Comparison of ENCODE assay signal across 17 cellular contexts in the genomic region with DNA sequence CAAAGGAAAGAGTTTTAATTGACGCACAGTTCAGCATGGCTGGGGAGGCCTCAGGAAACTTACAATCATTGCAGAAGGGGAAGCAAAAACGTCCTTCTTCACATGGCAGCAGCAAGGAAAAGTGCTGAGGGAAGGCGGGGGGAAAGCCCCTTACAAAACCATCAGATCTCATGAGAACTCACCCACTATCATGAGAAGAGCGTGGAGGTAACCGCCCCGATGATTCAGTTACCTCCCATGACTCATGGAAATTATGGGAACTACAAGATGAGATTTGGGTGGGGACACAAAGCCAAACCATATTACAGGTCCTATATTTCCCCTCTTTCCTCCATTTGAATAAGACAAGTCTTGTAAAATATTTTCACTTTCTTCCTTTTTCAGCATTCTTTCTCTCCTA. TPM values are rescaled to one million over a fixed set of nuclear protein-coding genes. Genes with fewer than 3 reads are reported as not detected.
DNase-seq lines count a peak whose midpoint lies in the region; TF ChIP-seq lines count a peak whose summit lies in the region.
"Had no signal": no experiment of that assay in that cellular context is flagged by ENCODE, and none has a peak within 500 bp of the region (broad histone marks: within the 10 kb centered on the region; RNA-seq: fewer than 3 reads in every experiment).

No MANE protein-coding gene starts in this region.

- H3K36me3 ChIP-seq in OCI-LY3 (replicated peaks; ENCODE audit: low read depth, low read length): peaks cover 11% of the 10 kb centered on the region
- H3K36me3 ChIP-seq: BLaER1 had no signal

- H3K4me3 Mint-ChIP-seq in activated CD4-positive, alpha-beta T cell treated with anti-CD3 and anti-CD28 coated beads, Interleukin-2, amount 10 ng/mL, durations not matched to agents 24 days and 14 days: no peak overlapping the region
- H3K4me3 Mint-ChIP-seq in activated CD4-positive, alpha-beta T cell treated with anti-CD3 and anti-CD28 coated beads, Interleukin-2, amount 10 ng/mL, durations not matched to agents 7 days and 5 days: no peak overlapping the region
- H3K4me3 Mint-ChIP-seq: CD14-positive monocyte; CD4-positive, alpha-beta memory T cell; GM23338 had no signal

- H3K9me3 Mint-ChIP-seq in activated CD4-positive, alpha-beta T cell treated with anti-CD3 and anti-CD28 coated beads, Interleukin-2, amount 10 ng/mL, durations not matched to agents 24 days and 14 days: peaks cover 8% of the 10 kb centered on the region
- peaks cover 3% of the 10 kb centered on the region for H3K9me3 Mint-ChIP-seq in activated CD4-positive, alpha-beta T cell treated with anti-CD3 and anti-CD28 coated beads, Interleukin-2, amount 10 ng/mL, durations not matched to agents 7 days and 5 days
- H3K9me3 Mint-ChIP-seq: CD4-positive, alpha-beta memory T cell; GM23338 had no signal

- no peaks in the 10 kb centered on the region for H3K36me3 Mint-ChIP-seq in activated CD4-positive, alpha-beta T cell treated with anti-CD3 and anti-CD28 coated beads, Interleukin-2, amount 10 ng/mL, durations not matched to agents 24 days and 14 days (ENCODE audit: low read depth)
- no peaks in the 10 kb centered on the region for H3K36me3 Mint-ChIP-seq in activated CD4-positive, alpha-beta T cell treated with anti-CD3 and anti-CD28 coated beads, Interleukin-2, amount 10 ng/mL, durations not matched to agents 7 days and 5 days (ENCODE audit: low read depth)
- H3K36me3 Mint-ChIP-seq: CD14-positive monocyte; CD4-positive, alpha-beta memory T cell had no signal

- H3K79me2 ChIP-seq in OCI-LY3 (ENCODE audit: low read length): no peaks in the 10 kb centered on the region

- no peak overlapping the region for H2AFZ ChIP-seq in OCI-LY3 (ENCODE audit: low read depth, low read length)
- H2AFZ ChIP-seq: GM23338 had no signal

- no peak overlapping the region for H3K27ac Mint-ChIP-seq in activated CD4-positive, alpha-beta T cell treated with anti-CD3 and anti-CD28 coated beads, Interleukin-2, amount 10 ng/mL, durations not matched to agents 24 days and 14 days
- H3K27ac Mint-ChIP-seq in activated CD4-positive, alpha-beta T cell treated with anti-CD3 and anti-CD28 coated beads, Interleukin-2, amount 10 ng/mL, durations not matched to agents 7 days and 5 days: no peak overlapping the region
- H3K27ac Mint-ChIP-seq: CD14-positive monocyte; CD4-positive, alpha-beta memory T cell; GM23338 had no signal

- no peaks in the 10 kb centered on the region for H4K20me1 ChIP-seq in OCI-LY3 (ENCODE audit: insufficient read depth, low read length)
- H4K20me1 ChIP-seq: BLaER1 had no signal

- intact Hi-C loops in activated CD4-positive, alpha-beta T cell treated with anti-CD3 and anti-CD28 coated beads, Interleukin-2, amount 10 ng/mL, durations not matched to agents 24 days and 14 days (cut with micrococcal nuclease): no loop called here

- CTCF ChIA-PET in activated CD4-positive, alpha-beta T cell treated with anti-CD3 and anti-CD28 coated beads, Interleukin-2, amount 10 ng/mL, durations not matched to agents 7 days and 5 days (lab: Charles Lee): no interaction called here

- peak; percentile 15 for DNase-seq in activated CD4-positive, alpha-beta T cell treated with anti-CD3 and anti-CD28 coated beads, Interleukin-2, amount 10 ng/mL, durations not matched to agents 24 days and 14 days
- DNase-seq in activated CD4-positive, alpha-beta T cell treated with anti-CD3 and anti-CD28 coated beads, Interleukin-2, amount 10 ng/mL, durations not matched to agents 7 days and 5 days: no peak
- DNase-seq in stimulated activated CD4-positive, alpha-beta T cell treated with anti-CD3 and anti-CD28 coated beads, Interleukin-15, amount 100 ng/mL, for 24 hours: peak; percentile 3
- DNase-seq in stimulated activated CD4-positive, alpha-beta T cell treated with anti-CD3 and anti-CD28 coated beads, Interleukin-12 subunit alpha, Interleukin-12 subunit beta, amount 100 ng/mL, for 4 hours: no peak
- DNase-seq in NCI-H2107 (lab: John Stamatoyannopoulos, UW) (no peak), NK-92 (lab: John Stamatoyannopoulos, UW; ENCODE audit: unreplicated experiment) (no peak)
- DNase-seq: 8988T; CD4-positive, alpha-beta memory T cell; DMS153; DMS79; GDM1; HCEC 1CT had no signal

- H3K4me3 ChIP-seq in OCI-LY3 (ENCODE audit: low read length): no peak overlapping the region
- H3K4me3 ChIP-seq: BLaER1, GM23338 had no signal

- POLR2A ChIA-PET in activated CD4-positive, alpha-beta T cell treated with anti-CD3 and anti-CD28 coated beads, Interleukin-2, amount 10 ng/mL, durations not matched to agents 7 days and 5 days (lab: Charles Lee): no interaction called here

- H3K4me1 Mint-ChIP-seq in activated CD4-positive, alpha-beta T cell treated with anti-CD3 and anti-CD28 coated beads, Interleukin-2, amount 10 ng/mL, durations not matched to agents 24 days and 14 days: no peaks in the 10 kb centered on the region
- H3K4me1 Mint-ChIP-seq in activated CD4-positive, alpha-beta T cell treated with anti-CD3 and anti-CD28 coated beads, Interleukin-2, amount 10 ng/mL, durations not matched to agents 7 days and 5 days: no peaks in the 10 kb centered on the region
- H3K4me1 Mint-ChIP-seq: CD14-positive monocyte; CD4-positive, alpha-beta memory T cell; GM23338 had no signal

- peaks cover 5% of the 10 kb centered on the region; the same call in 1 of the 2 replicates for H3K9me3 ChIP-seq in OCI-LY3 (ENCODE audit: insufficient read depth, low read length)
- H3K9me3 ChIP-seq: BLaER1 had no signal

- no peak overlapping the region for H3K4me2 ChIP-seq in OCI-LY3 (ENCODE audit: low read length)
- H3K4me2 ChIP-seq: BLaER1, GM23338 had no signal

- H3K27me3 Mint-ChIP-seq in activated CD4-positive, alpha-beta T cell treated with anti-CD3 and anti-CD28 coated beads, Interleukin-2, amount 10 ng/mL, durations not matched to agents 24 days and 14 days: peaks cover 27% of the 10 kb centered on the region
- H3K27me3 Mint-ChIP-seq in activated CD4-positive, alpha-beta T cell treated with anti-CD3 and anti-CD28 coated beads, Interleukin-2, amount 10 ng/mL, durations not matched to agents 7 days and 5 days: peaks cover 20% of the 10 kb centered on the region

- no peaks in the 10 kb centered on the region for H3K27me3 ChIP-seq in OCI-LY3 (ENCODE audit: low read depth, low read length)
- H3K27me3 ChIP-seq: BLaER1 had no signal

- H3K4me1 ChIP-seq in OCI-LY3 (ENCODE audit: low read length): peaks cover 28% of the 10 kb centered on the region
- H3K4me1 ChIP-seq: BLaER1 had no signal

- no peak overlapping the region for H3K9ac ChIP-seq in OCI-LY3 (ENCODE audit: low read length)
- H3K9ac ChIP-seq: BLaER1 had no signal

- H3K27ac ChIP-seq in OCI-LY3 (ENCODE audit: low read length): peak overlapping the region; percentile 35
- H3K27ac ChIP-seq: BLaER1, HL-60 had no signal

- no peak for TF ChIP-seq CTCF in OCI-LY3 (IDR thresholded peaks at IDR 0.05; ENCODE audit: low read depth, low read length)

RNA-seq across cellular contexts. Expression of gene TTLL7, which starts 7.6 kb away (rescaled TPM):
- total RNA-seq in activated CD4-positive, alpha-beta T cell treated with anti-CD3 and anti-CD28 coated beads, Interleukin-2, amount 10 ng/mL, durations not matched to agents 24 days and 14 days: 0.28 and 0.58 TPM in 2 replicates
- total RNA-seq in activated CD4-positive, alpha-beta T cell treated with anti-CD3 and anti-CD28 coated beads, Interleukin-2, amount 10 ng/mL, durations not matched to agents 7 days and 5 days: 1 to 10 TPM; 4.1 to 4.2 TPM

Comparison
In these comparisons a context has a peak if more than half of its experiments do, and no peak if none do; other contexts are left out.
1. DNase-seq: peak in activated CD4-positive, alpha-beta T cell treated with anti-CD3 and anti-CD28 coated beads, Interleukin-2, amount 10 ng/mL, durations not matched to agents 24 days and 14 days (single experiment) and stimulated activated CD4-positive, alpha-beta T cell treated with anti-CD3 and anti-CD28 coated beads, Interleukin-15, amount 100 ng/mL, for 24 hours (single experiment); none in activated CD4-positive, alpha-beta T cell treated with anti-CD3 and anti-CD28 coated beads, Interleukin-2, amount 10 ng/mL, durations not matched to agents 7 days and 5 days (single experiment), stimulated activated CD4-positive, alpha-beta T cell treated with anti-CD3 and anti-CD28 coated beads, Interleukin-12 subunit alpha, Interleukin-12 subunit beta, amount 100 ng/mL, for 4 hours (single experiment), NCI-H2107 (single experiment) and NK-92 (single experiment).